In the genomic region with DNA sequence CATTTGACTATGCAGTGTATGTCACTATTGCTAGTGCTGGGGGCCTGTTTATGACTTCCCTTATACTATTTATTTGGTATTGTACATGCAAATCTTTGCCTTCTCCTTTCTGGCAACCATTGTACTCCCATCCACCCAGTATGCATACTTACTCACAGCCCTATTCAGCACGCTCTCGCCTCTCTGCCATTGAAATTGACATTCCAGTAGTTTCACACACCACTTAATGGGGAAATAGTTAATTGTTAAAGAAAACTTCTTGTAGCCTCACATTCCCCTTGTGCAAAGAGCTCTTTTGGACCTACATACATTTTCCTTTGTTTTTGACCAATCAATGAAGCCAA, we compare ENCODE assay signal across 15 cellular contexts. TPM values are rescaled to one million over a fixed set of nuclear protein-coding genes. Genes with fewer than 3 reads are reported as not detected.
DNase-seq lines count a peak whose midpoint lies in the region; ATAC-seq, FAIRE-seq and TF ChIP-seq lines count a peak whose summit lies in the region.
"Had no signal": no experiment of that assay in that cellular context is flagged by ENCODE, and none has a peak within 500 bp of the region (broad histone marks: within the 10 kb centered on the region; RNA-seq: fewer than 3 reads in every experiment).

No MANE protein-coding gene starts in this region.

- H3K27ac ChIP-seq in SU-DHL-6 (ENCODE audit: low read depth, low read length), result no peak overlapping the region
- no peak overlapping the region for H3K27ac ChIP-seq in liver (ENCODE audit: low read depth in 1 of 2, low read length in 2 of 2)
- no peak overlapping the region for H3K27ac ChIP-seq in esophagus muscularis mucosa (replicated peaks in 1 of 4)
- H3K27ac ChIP-seq: SK-N-MC had no signal

- peak; percentile 55 for FAIRE-seq in GM18507 (lab: Jason Lieb, UNC)
- FAIRE-seq: K562 had no signal

- WGBS in liver, result 98% methylated on average over 2 of the region's 2 CpGs
- 100% methylated on average over 2 of the region's 2 CpGs for WGBS in esophagus muscularis mucosa

- DNase-seq in GM18507 (ENCODE audit: extremely low spot score, insufficient read length, low read depth) (no peak), esophagus muscularis mucosa (ENCODE audit: extremely low spot score) (no peak), NCI-H526 treated with DMSO at 0.1 percent for 48 hours (lab: John Stamatoyannopoulos, UW) (no peak)
- no peak for DNase-seq in stimulated activated CD8-positive, alpha-beta memory T cell treated with anti-CD3 and anti-CD28 coated beads, Interleukin-4, amount 100 ng/mL, for 48 hours
- DNase-seq: C1 segment of cervical spinal cord, DMS79, NCI-H1105, NCI-H446 treated with DMSO at 0.1 percent for 48 hours had no signal

- H3F3A ChIP-seq in SU-DHL-6 (ENCODE audit: insufficient read depth), result no peaks in the 10 kb centered on the region

- H3K9me3 ChIP-seq in SU-DHL-6 (ENCODE audit: insufficient read depth, low read length) (no peaks in the 10 kb centered on the region), liver (ENCODE audit: control insufficient read depth in 4 of 4, low read length in 3 of 4) (no peaks in the 10 kb centered on the region), esophagus muscularis mucosa (no peaks in the 10 kb centered on the region)
- H3K9me3 ChIP-seq: HAP-1 had no signal

- no peaks in the 10 kb centered on the region for H4K20me1 ChIP-seq in SU-DHL-6 (ENCODE audit: low read depth, low read length)

- no peak overlapping the region for H3K4me2 ChIP-seq in SU-DHL-6 (ENCODE audit: low read depth, low read length, poor library complexity, severe bottlenecking)

- no peak overlapping the region for H3K4me3 ChIP-seq in SU-DHL-6 (ENCODE audit: insufficient read depth, low read length, poor library complexity, severe bottlenecking)
- H3K4me3 ChIP-seq in liver (ENCODE audit: low read depth in 1 of 3, low read length in 3 of 3), result no peak overlapping the region
- no peak overlapping the region for H3K4me3 ChIP-seq in esophagus muscularis mucosa
- H3K4me3 ChIP-seq: HAP-1, K562, SK-N-MC had no signal

- H3K9ac ChIP-seq in SU-DHL-6 (ENCODE audit: low read length) (no peak overlapping the region), liver (ENCODE audit: low read depth in 1 of 2, low read length in 2 of 2) (no peak overlapping the region)

- TF ChIP-seq EP300 in esophagus muscularis mucosa (IDR thresholded peaks at IDR 0.05), result no peak

- peak; percentile 16 for ATAC-seq in GM19395 (IDR thresholded peaks at IDR 0.05; ENCODE audit: unreplicated experiment)

- peaks cover 5% of the 10 kb centered on the region; the same call in 1 of the 2 replicates for H3K36me3 ChIP-seq in SU-DHL-6 (ENCODE audit: low read length)
- H3K36me3 ChIP-seq in liver (ENCODE audit: control insufficient read depth in 4 of 4, insufficient read depth in 3 of 4, low read depth in 1 of 4, low read length in 3 of 4), result peaks cover 0 to 12% (median under 1%) of the 10 kb centered on the region in 4 donors
- H3K36me3 ChIP-seq in esophagus muscularis mucosa, result peaks cover 3 to 54% (median 40%) of the 10 kb centered on the region in 4 donors

- H3K27me3 ChIP-seq in SU-DHL-6 (ENCODE audit: low read length), result no peaks in the 10 kb centered on the region
- H3K27me3 ChIP-seq in liver (ENCODE audit: control insufficient read depth in 4 of 4, insufficient read depth in 4 of 4, low read length in 3 of 4), result no peaks in the 10 kb centered on the region
- H3K27me3 ChIP-seq in esophagus muscularis mucosa, result no peaks in the 10 kb centered on the region

- no peak for TF ChIP-seq POLR2A in esophagus muscularis mucosa (IDR thresholded peaks at IDR 0.05; ENCODE audit: low read depth)

- peaks cover 1 to 38% (median 15%) of the 10 kb centered on the region in 4 donors for H3K4me1 ChIP-seq in liver (ENCODE audit: control insufficient read depth in 4 of 4, insufficient read depth in 4 of 4, low read length in 3 of 4)
- H3K4me1 ChIP-seq in esophagus muscularis mucosa, result peaks cover 5 to 13% (median 8%) of the 10 kb centered on the region in 4 donors
- H3K4me1 ChIP-seq: HAP-1 had no signal

- peak; percentile 9 for TF ChIP-seq CTCF in SU-DHL-6 (IDR thresholded peaks at IDR 0.05; ENCODE audit: insufficient read depth, low read length, poor library complexity, severe bottlenecking)
- no peak for TF ChIP-seq CTCF in liver (IDR thresholded peaks at IDR 0.05; ENCODE audit: low read depth, low read length, missing input control)
- no peak for TF ChIP-seq CTCF in esophagus muscularis mucosa (IDR thresholded peaks at IDR 0.05)

- no peaks in the 10 kb centered on the region for H3K79me2 ChIP-seq in SU-DHL-6 (ENCODE audit: insufficient read depth, low read length)

- no peak overlapping the region for H2AFZ ChIP-seq in SU-DHL-6 (ENCODE audit: low read depth, low read length, severe bottlenecking)

- no peaks in the 10 kb centered on the region for H3K9me2 ChIP-seq in SU-DHL-6 (replicated peaks; ENCODE audit: insufficient read depth, low read length)

- intact Hi-C loops in esophagus muscularis mucosa (cut with DNase I), result no loop called here

- no peak for TF ChIP-seq RAD21 in liver (IDR thresholded peaks at IDR 0.05)

TF ChIP-seq in liver, 16 proteins besides CTCF, POLR2A, EP300 and RAD21:
- no peak for TF ChIP-seq EGR1 (IDR thresholded peaks at IDR 0.05; ENCODE audit: low read depth in 2 of 2)
- TF ChIP-seq FOXA1 (IDR thresholded peaks at IDR 0.05), result no peak
- peak; percentile 20 for TF ChIP-seq YY1 (IDR thresholded peaks at IDR 0.05)
- TF ChIP-seq, protein P1, sequence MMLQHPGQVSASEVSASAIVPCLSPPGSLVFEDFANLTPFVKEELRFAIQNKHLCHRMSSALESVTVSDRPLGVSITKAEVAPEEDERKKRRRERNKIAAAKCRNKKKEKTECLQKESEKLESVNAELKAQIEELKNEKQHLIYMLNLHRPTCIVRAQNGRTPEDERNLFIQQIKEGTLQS (IDR thresholded peaks at IDR 0.05), result no peak
- TF ChIP-seq HNF4G (IDR thresholded peaks at IDR 0.05), result no peak
- no peak for TF ChIP-seq SP1 (IDR thresholded peaks at IDR 0.05)
- no peak for TF ChIP-seq TAF1 (conservative IDR thresholded peaks at IDR 0.05)
TF ChIP-seq in liver: peak in this region for 1.

RNA-seq across cellular contexts. Expression of a gene that starts 9.9 kb away (rescaled TPM):
- 10 to 100 TPM; 23.6 to 50.0 TPM for total RNA-seq in liver
- polyA plus RNA-seq in liver, result 10 to 100 TPM; 22.5 to 23.7 TPM
- 10 to 100 TPM; 17.6 to 33.6 (median 20.1) TPM for total RNA-seq in esophagus muscularis mucosa

RNA-seq across cellular contexts. Expression of a gene that starts 56.3 kb away (rescaled TPM):
- total RNA-seq in liver, result not detected
- polyA plus RNA-seq in liver, result 1 to 10 TPM in 1 of 2 donors, not detected in 1; 2.0 TPM
- total RNA-seq in esophagus muscularis mucosa, result not detected
- total RNA-seq: K562; T-helper 1 cell treated with Interleukin-12 subunit alpha and Interleukin-12 subunit beta and Interleukin-4 antibody, amounts not matched to agents 30 ng/mL and 1 ng/mL, for 36 hours had no signal
- polyA plus RNA-seq: K562 had no signal
